In genomic region chr5:103340717-103341397, GRCh38 we compare ENCODE assay signal across 13 cellular contexts.
DNase-seq lines count a peak whose midpoint lies in the region; ATAC-seq and TF ChIP-seq lines count a peak whose summit lies in the region.
"Had no signal": no experiment of that assay in that cellular context is flagged by ENCODE, and none has a peak within 500 bp of the region (broad histone marks: within the 10 kb centered on the region; RNA-seq: fewer than 3 reads in every experiment).

No MANE protein-coding gene starts in this region.

- no peaks in the 10 kb centered on the region for H3K36me3 Mint-ChIP-seq in activated naive CD8-positive, alpha-beta T cell treated with anti-CD3 and anti-CD28 coated beads for 36 hours
- no peaks in the 10 kb centered on the region for H3K36me3 Mint-ChIP-seq in MCF 10A (ENCODE audit: insufficient read depth, unreplicated experiment)

- DNase-seq in choroid plexus epithelial cell (ENCODE audit: low read depth) (peak; percentile 60), occipital lobe (lab: John Stamatoyannopoulos, UW) (no peak), inferior parietal cortex (ENCODE audit: extremely low spot score) (no peak), MCF 10A (ENCODE audit: unreplicated experiment) (no peak)
- no peak for DNase-seq in activated naive CD8-positive, alpha-beta T cell treated with anti-CD3 and anti-CD28 coated beads for 36 hours
- DNase-seq: NCI-H2081, small intestine, upper lobe of right lung, WERI-Rb-1 had no signal

- no peaks in the 10 kb centered on the region for H3K9me3 Mint-ChIP-seq in activated naive CD8-positive, alpha-beta T cell treated with anti-CD3 and anti-CD28 coated beads for 36 hours
- H3K9me3 Mint-ChIP-seq in MCF 10A (ENCODE audit: unreplicated experiment): no peaks in the 10 kb centered on the region

- TF ChIP-seq CTCF in choroid plexus epithelial cell (conservative IDR thresholded peaks at IDR 0.05; ENCODE audit: low read depth, low read length) (no peak), MCF 10A (IDR thresholded peaks at IDR 0.05; ENCODE audit: unreplicated experiment) (no peak)

- POLR2A ChIA-PET in MCF 10A (lab: Yijun Ruan, JAX): no interaction called here

- ATAC-seq in GM18520 (IDR thresholded peaks at IDR 0.05; ENCODE audit: unreplicated experiment) (peak; percentile 98), GM21529 (IDR thresholded peaks at IDR 0.05; ENCODE audit: unreplicated experiment) (peak; percentile 100), HG03378 (IDR thresholded peaks at IDR 0.05; ENCODE audit: unreplicated experiment) (peak; percentile 100)
- ATAC-seq: upper lobe of right lung had no signal

- BruUV-seq in MCF 10A (replicated peaks; lab: Mats Ljungman, UMichigan): no TSS peak

- no peak overlapping the region for H3K4me3 Mint-ChIP-seq in activated naive CD8-positive, alpha-beta T cell treated with anti-CD3 and anti-CD28 coated beads for 36 hours
- H3K4me3 Mint-ChIP-seq in MCF 10A (ENCODE audit: unreplicated experiment): no peak overlapping the region

- H3K4me1 Mint-ChIP-seq in activated naive CD8-positive, alpha-beta T cell treated with anti-CD3 and anti-CD28 coated beads for 36 hours: no peaks in the 10 kb centered on the region
- H3K4me1 Mint-ChIP-seq in MCF 10A (ENCODE audit: insufficient read depth, unreplicated experiment): no peaks in the 10 kb centered on the region

- no peak overlapping the region for H3K27ac Mint-ChIP-seq in activated naive CD8-positive, alpha-beta T cell treated with anti-CD3 and anti-CD28 coated beads for 36 hours
- H3K27ac Mint-ChIP-seq in MCF 10A (ENCODE audit: low read depth, unreplicated experiment): no peak overlapping the region

- CTCF ChIA-PET in MCF 10A (lab: Yijun Ruan, JAX): no interaction called here

- intact Hi-C loops in MCF 10A (cut with micrococcal nuclease): no loop called here

- peaks cover 16% of the 10 kb centered on the region for H3K27me3 Mint-ChIP-seq in activated naive CD8-positive, alpha-beta T cell treated with anti-CD3 and anti-CD28 coated beads for 36 hours
- no peaks in the 10 kb centered on the region for H3K27me3 Mint-ChIP-seq in MCF 10A (ENCODE audit: insufficient read depth, unreplicated experiment)

- no peak overlapping the region for H3K4me3 ChIP-seq in choroid plexus epithelial cell (ENCODE audit: low read depth, low read length)
- H3K4me3 ChIP-seq: cardiac muscle cell, upper lobe of right lung had no signal
